28 cellular contexts compared by ENCODE assay signal in the genomic region with DNA sequence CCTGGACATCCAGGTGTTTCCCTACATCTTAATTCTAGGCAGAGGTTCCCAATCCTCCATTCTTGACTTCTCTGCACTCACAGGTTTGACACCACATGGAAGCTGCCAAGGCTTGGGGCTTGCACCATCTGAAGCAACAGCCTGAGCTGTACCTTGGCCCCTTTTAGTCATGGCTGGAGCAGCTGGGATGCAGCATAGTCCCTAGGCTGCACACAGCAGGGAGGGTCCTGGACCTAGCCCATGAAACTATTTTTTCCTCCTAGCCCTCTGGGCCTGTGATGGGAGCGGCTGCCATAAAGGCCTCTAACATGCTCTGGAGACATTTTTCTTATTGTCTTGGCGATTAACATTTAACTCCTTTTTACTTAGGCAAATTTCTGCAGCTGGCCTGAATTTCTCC.
"Had no signal": no experiment of that assay in that cellular context is flagged by ENCODE, and none has a peak within 500 bp of the region (broad histone marks: within the 10 kb centered on the region; RNA-seq: fewer than 3 reads in every experiment).

No MANE protein-coding gene starts in this region.

- H3K27ac ChIP-seq: colonic mucosa, coronary artery, dorsolateral prefrontal cortex, epithelial cell of prostate, esophagus muscularis mucosa, esophagus squamous epithelium, foreskin keratinocyte, gastrocnemius medialis, gastroesophageal sphincter, heart left ventricle, heart right ventricle had no signal

- H3K36me3 ChIP-seq: colonic mucosa, esophagus muscularis mucosa, esophagus squamous epithelium, gastrocnemius medialis, gastroesophageal sphincter, heart left ventricle, heart right ventricle had no signal

- H3K27me3 ChIP-seq: colonic mucosa, dorsolateral prefrontal cortex, esophagus squamous epithelium, foreskin keratinocyte, gastrocnemius medialis, gastroesophageal sphincter, heart left ventricle, heart right ventricle had no signal

- H3K27me3 Mint-ChIP-seq: dendritic cell treated with granulocyte-macrophage colony-stimulating factor and Interleukin-4, amounts not matched to agents 40 ng/mL and 50 ng/mL, for 4 days; effector memory CD8-positive, alpha-beta T cell had no signal

- DNase-seq: colonic mucosa; cortex of kidney; dermis blood vessel endothelial cell; dorsolateral prefrontal cortex; effector CD4-positive, alpha-beta T cell; effector CD8-positive, alpha-beta T cell; effector memory CD4-positive, alpha-beta T cell; effector memory CD8-positive, alpha-beta T cell; erythroblast; esophagus squamous epithelium; foreskin fibroblast; foreskin keratinocyte; foreskin melanocyte; gastrocnemius medialis; glutamatergic neuron; head of caudate nucleus; heart left ventricle; heart right ventricle had no signal

- FAIRE-seq: colon, endometrium, endothelial cell of umbilical vein, frontal cortex had no signal

- H3K9me3 ChIP-seq: colonic mucosa, gastrocnemius medialis had no signal

- H3K27ac Mint-ChIP-seq: dendritic cell treated with granulocyte-macrophage colony-stimulating factor and Interleukin-4, amounts not matched to agents 40 ng/mL and 50 ng/mL, for 4 days; effector memory CD8-positive, alpha-beta T cell had no signal

- H3K4me3 Mint-ChIP-seq: dendritic cell treated with granulocyte-macrophage colony-stimulating factor and Interleukin-4, amounts not matched to agents 40 ng/mL and 50 ng/mL, for 4 days; effector memory CD8-positive, alpha-beta T cell had no signal

- ATAC-seq: effector memory CD8-positive, alpha-beta T cell; esophagus mucosa; foreskin keratinocyte; gastrocnemius medialis; gastroesophageal sphincter; heart left ventricle; heart right ventricle had no signal

- H3K4me3 ChIP-seq: colonic mucosa, coronary artery, dorsolateral prefrontal cortex, esophagus muscularis mucosa, esophagus squamous epithelium, gastrocnemius medialis, gastroesophageal sphincter, heart left ventricle, heart right ventricle had no signal

- H3K4me1 ChIP-seq: colonic mucosa, esophagus squamous epithelium, foreskin keratinocyte, gastrocnemius medialis, heart left ventricle, heart right ventricle had no signal
